ENCODE assay signal across 11 cellular contexts in the genomic region with DNA sequence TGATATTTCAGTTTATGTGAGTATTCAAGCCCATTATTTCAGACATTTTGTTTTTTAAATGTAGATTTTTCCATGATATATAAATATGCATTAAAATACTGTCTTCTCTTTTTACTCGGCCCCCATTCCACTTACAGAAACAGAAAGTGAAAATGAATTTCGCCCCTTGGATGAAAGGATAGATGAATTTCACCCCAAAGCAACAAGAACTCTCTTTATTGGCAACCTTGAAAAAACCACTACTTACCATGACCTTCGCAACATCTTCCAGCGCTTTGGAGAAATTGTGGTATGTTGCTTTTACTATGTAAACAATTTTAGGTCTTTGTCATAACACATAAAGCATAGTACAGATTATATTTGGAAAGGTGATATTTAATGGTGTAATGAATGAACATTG. TPM values are rescaled to one million over a fixed set of nuclear protein-coding genes. Genes with fewer than 3 reads are reported as not detected.
DNase-seq lines count a peak whose midpoint lies in the region; ATAC-seq, FAIRE-seq and TF ChIP-seq lines count a peak whose summit lies in the region.
"Had no signal": no experiment of that assay in that cellular context is flagged by ENCODE, and none has a peak within 500 bp of the region (broad histone marks: within the 10 kb centered on the region; RNA-seq: fewer than 3 reads in every experiment).

No MANE protein-coding gene starts in this region.

- peaks cover 27% of the 10 kb centered on the region for H3K79me2 ChIP-seq in osteoblast (ENCODE audit: insufficient read depth, low read length)

- H3K9me3 ChIP-seq in CD8-positive, alpha-beta memory T cell (ENCODE audit: low read length), result no peaks in the 10 kb centered on the region
- no peaks in the 10 kb centered on the region for H3K9me3 ChIP-seq in osteoblast (ENCODE audit: low read depth, low read length)

- no peaks in the 10 kb centered on the region for H3K27me3 ChIP-seq in CD8-positive, alpha-beta memory T cell (ENCODE audit: insufficient read depth, low read length, poor library complexity, severe bottlenecking)
- H3K27me3 ChIP-seq in osteoblast (ENCODE audit: insufficient read depth, low read length), result no peaks in the 10 kb centered on the region

- no peak for ATAC-seq in central memory CD8-positive, alpha-beta T cell (replicated peaks; ENCODE audit: extremely low read depth, poor library complexity, severe bottlenecking)
- no peak for ATAC-seq in HG02610 (IDR thresholded peaks at IDR 0.05; ENCODE audit: unreplicated experiment)

- CTCF ChIA-PET in CD8-positive, alpha-beta memory T cell (lab: Charles Lee), result interaction anchor here (0.7 to 1.3 kb wide), 3 partner anchors 10 to 35 kb away, joined by 3 read pairs; no protein-coding TSS in a partner anchor
- CTCF ChIA-PET in Calu3 (lab: Charles Lee), result interaction anchor here (0.6 kb wide), 1 partner anchor 119 kb away, joined by 3 read pairs; no protein-coding TSS in a partner anchor

- peaks cover 35 to 50% (median 40%) of the 10 kb centered on the region in 3 donors for H3K4me1 Mint-ChIP-seq in CD8-positive, alpha-beta memory T cell
- peaks cover 31% of the 10 kb centered on the region for H3K4me1 Mint-ChIP-seq in central memory CD8-positive, alpha-beta T cell
- H3K4me1 Mint-ChIP-seq in Calu3 (ENCODE audit: low read depth, unreplicated experiment), result no peaks in the 10 kb centered on the region

- intact Hi-C loops in Calu3 (cut with micrococcal nuclease; ENCODE audit: unreplicated experiment), result loop anchor here (10.0 kb wide), 1 partner anchor 121 kb away; no protein-coding TSS in a partner anchor

- H3K27me3 Mint-ChIP-seq in CD8-positive, alpha-beta memory T cell, result no peaks in the 10 kb centered on the region
- H3K27me3 Mint-ChIP-seq in central memory CD8-positive, alpha-beta T cell, result no peaks in the 10 kb centered on the region
- H3K27me3 Mint-ChIP-seq in Calu3 (ENCODE audit: unreplicated experiment), result no peaks in the 10 kb centered on the region

- H3K9me3 Mint-ChIP-seq in CD8-positive, alpha-beta memory T cell, result no peaks in the 10 kb centered on the region
- H3K9me3 Mint-ChIP-seq in central memory CD8-positive, alpha-beta T cell, result no peaks in the 10 kb centered on the region
- no peaks in the 10 kb centered on the region for H3K9me3 Mint-ChIP-seq in Calu3 (ENCODE audit: low read depth, unreplicated experiment)

- BruUV-seq in Calu3 (replicated peaks; lab: Mats Ljungman, UMichigan), result no TSS peak

- peaks cover 24% of the 10 kb centered on the region for H3K4me1 ChIP-seq in CD8-positive, alpha-beta memory T cell (ENCODE audit: insufficient read depth, low read length)
- H3K4me1 ChIP-seq in osteoblast (ENCODE audit: insufficient read depth, low read length), result peaks cover 31% of the 10 kb centered on the region

- H3K27ac Mint-ChIP-seq in CD8-positive, alpha-beta memory T cell, result peak overlapping the region; percentile 62 to 94 (median 82)
- peak overlapping the region; percentile 75 for H3K27ac Mint-ChIP-seq in central memory CD8-positive, alpha-beta T cell (ENCODE audit: low read depth)
- no peak overlapping the region for H3K27ac Mint-ChIP-seq in Calu3 (ENCODE audit: unreplicated experiment)

- no peak overlapping the region for H3K27ac ChIP-seq in CD8-positive, alpha-beta memory T cell (ENCODE audit: low read depth, low read length)
- peak overlapping the region; percentile 63 for H3K27ac ChIP-seq in osteoblast (ENCODE audit: low read depth, low read length)

- TF ChIP-seq CTCF in osteoblast (IDR thresholded peaks at IDR 0.05; ENCODE audit: extremely low read depth, low read depth, low read length) (no peak), Calu3 (IDR thresholded peaks at IDR 0.05; ENCODE audit: unreplicated experiment) (no peak)

- DNase-seq in CD8-positive, alpha-beta memory T cell, result peak in 2 of 5 donors; percentile 11 to 31
- DNase-seq in RCC 7860 (ENCODE audit: low spot score) (no peak), osteoblast (ENCODE audit: insufficient read length, low spot score, missing footprints) (peak; percentile 57), DMS79 (lab: John Stamatoyannopoulos, UW) (no peak), DMS53 treated with DMSO at 0.1 percent for 48 hours (lab: John Stamatoyannopoulos, UW; ENCODE audit: unreplicated experiment) (no peak), Calu3 (no peak)
- no peak for DNase-seq in central memory CD8-positive, alpha-beta T cell (ENCODE audit: low spot score in 2 of 2)
- DNase-seq: effector CD8-positive, alpha-beta T cell; NCI-H524; nucleus accumbens had no signal

- POLR2A ChIA-PET in CD8-positive, alpha-beta memory T cell (lab: Charles Lee), result interaction anchor here (0.9 kb wide), 1 partner anchor 67 kb away, joined by 4 read pairs; no protein-coding TSS in a partner anchor

- H3K36me3 ChIP-seq in CD8-positive, alpha-beta memory T cell (ENCODE audit: insufficient read depth, low read length), result peaks cover 27% of the 10 kb centered on the region
- H3K36me3 ChIP-seq in osteoblast (ENCODE audit: insufficient read depth, low read length), result peaks cover 16% of the 10 kb centered on the region

- no peak overlapping the region for H3K4me3 ChIP-seq in CD8-positive, alpha-beta memory T cell (ENCODE audit: low read length)
- peak overlapping the region; percentile 54 for H3K4me3 ChIP-seq in osteoblast (ENCODE audit: insufficient read depth, low read length)

- H4K20me1 ChIP-seq in osteoblast (ENCODE audit: insufficient read depth, low read length), result no peaks in the 10 kb centered on the region

- H3K36me3 Mint-ChIP-seq in CD8-positive, alpha-beta memory T cell, result peaks cover 4 to 72% (median 7%) of the 10 kb centered on the region in 3 donors
- H3K36me3 Mint-ChIP-seq in central memory CD8-positive, alpha-beta T cell (ENCODE audit: insufficient read depth), result peaks cover 34% of the 10 kb centered on the region
- H3K36me3 Mint-ChIP-seq in Calu3 (ENCODE audit: insufficient read depth, unreplicated experiment), result peaks cover 22% of the 10 kb centered on the region

- peak; percentile 24 for FAIRE-seq in RCC 7860 (lab: Jason Lieb, UNC)

- H2AFZ ChIP-seq in osteoblast (ENCODE audit: low read length), result no peak overlapping the region

- H3K4me3 Mint-ChIP-seq in CD8-positive, alpha-beta memory T cell, result peak overlapping the region; percentile 57 to 86 (median 71)
- H3K4me3 Mint-ChIP-seq in central memory CD8-positive, alpha-beta T cell, result peak overlapping the region; percentile 62
- no peak overlapping the region for H3K4me3 Mint-ChIP-seq in Calu3 (ENCODE audit: low read depth, unreplicated experiment)

- peak overlapping the region; percentile 81 for H3K4me2 ChIP-seq in osteoblast (ENCODE audit: insufficient read depth, low read length)

RNA-seq across cellular contexts. Expression of a gene that starts 59.9 kb away (rescaled TPM):
- total RNA-seq in CD8-positive, alpha-beta memory T cell, result 10 to 100 TPM; 49.9 to 51.5 TPM
- 24.7 TPM for polyA plus RNA-seq in CD8-positive, alpha-beta memory T cell
- total RNA-seq in osteoblast (25.0 and 29.7 TPM in 2 replicates), Calu3 (2022) (22.1 and 26.6 TPM in 2 replicates)
